In genomic region chr2:78973630-78974029, GRCh38 we compare ENCODE assay signal across 7 cellular contexts. TPM values are rescaled to one million over a fixed set of nuclear protein-coding genes. Genes with fewer than 3 reads are reported as not detected.
"Had no signal": no experiment of that assay in that cellular context is flagged by ENCODE, and none has a peak within 500 bp of the region (broad histone marks: within the 10 kb centered on the region; RNA-seq: fewer than 3 reads in every experiment).

No MANE protein-coding gene starts in this region.

- ATAC-seq: HepG2, K562 had no signal

- H3K27ac ChIP-seq: HL-60 had no signal

- H3K4me1 Mint-ChIP-seq: IgD-negative memory B cell had no signal

- H3K36me3 Mint-ChIP-seq: IgD-negative memory B cell had no signal

- DNase-seq: IMR-90, KBM-7 had no signal

- H3K27me3 Mint-ChIP-seq: IgD-negative memory B cell had no signal

- H3K27ac Mint-ChIP-seq: IgD-negative memory B cell had no signal

- H3K4me3 ChIP-seq: K562 had no signal

- H3K4me3 Mint-ChIP-seq: IgD-negative memory B cell had no signal

RNA-seq across cellular contexts. Expression of gene REG3G, which starts 51.9 kb away (rescaled TPM):
- total RNA-seq: HepG2, HT-29, IMR-90, K562 had no signal
- polyA plus RNA-seq: HepG2, IgD-negative memory B cell, IMR-90, K562 had no signal
